Comparison of ENCODE assay signal across 8 cellular contexts in the genomic region with DNA sequence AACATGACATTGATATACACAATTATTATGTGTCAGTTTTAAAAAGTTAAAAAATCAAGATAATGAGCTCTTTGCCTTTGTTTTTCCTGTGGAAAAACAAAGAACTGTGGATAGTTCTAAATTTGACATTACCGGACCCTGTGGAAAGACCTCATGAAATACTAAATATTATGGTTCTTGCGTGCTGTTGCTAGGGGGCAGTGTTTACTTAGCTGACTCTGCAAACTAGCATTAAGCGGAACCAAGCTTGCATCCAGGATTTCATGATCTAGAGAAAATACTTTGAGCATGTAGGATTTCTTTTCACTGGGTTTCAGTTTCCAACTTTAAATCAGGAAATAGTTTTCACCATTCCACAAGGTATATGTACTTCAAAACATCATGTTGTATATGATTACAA. TPM values are rescaled to one million over a fixed set of nuclear protein-coding genes. Genes with fewer than 3 reads are reported as not detected.
DNase-seq lines count a peak whose midpoint lies in the region; ATAC-seq and TF ChIP-seq lines count a peak whose summit lies in the region.

No MANE protein-coding gene starts in this region.

- no peaks in the 10 kb centered on the region for H3K9me3 ChIP-seq in osteoblast (ENCODE audit: low read depth, low read length)

- peak; percentile 58 for DNase-seq in ACHN
- peak; percentile 72 for DNase-seq in NB4 (ENCODE audit: low read depth)
- DNase-seq in SK-N-DZ (ENCODE audit: low spot score): peak; percentile 55
- peak; percentile 79 for DNase-seq in fibroblast of mammary gland (ENCODE audit: low read depth)
- DNase-seq in osteoblast (ENCODE audit: insufficient read length, low spot score, missing footprints): peak; percentile 87
- no peak for DNase-seq in NCI-H187 treated with DMSO at 0.1 percent for 48 hours (lab: John Stamatoyannopoulos, UW)
- DNase-seq in 8988T: no peak

- ATAC-seq in GM18868 (IDR thresholded peaks at IDR 0.05; ENCODE audit: unreplicated experiment): peak; percentile 77

- in situ Hi-C loops in ACHN (cut with HindIII; ENCODE audit: low pct_ligation_motif_present, low pct_unique_long_range_greater_than_20kb, low sequenced_read_pairs): no loop called here

- no peak for TF ChIP-seq POLR2A in NB4 (IDR thresholded peaks at IDR 0.05; ENCODE audit: extremely low read depth, insufficient read length)

- H3K27ac ChIP-seq in osteoblast (ENCODE audit: low read depth, low read length): peak overlapping the region; percentile 80

- no peak overlapping the region for H2AFZ ChIP-seq in osteoblast (ENCODE audit: low read length)

- H3K36me3 ChIP-seq in osteoblast (ENCODE audit: insufficient read depth, low read length): no peaks in the 10 kb centered on the region

- H3K4me3 ChIP-seq in NB4 (ENCODE audit: low read depth, low read length) (no peak overlapping the region), fibroblast of mammary gland (ENCODE audit: control insufficient read depth, low read depth, low read length) (no peak overlapping the region), osteoblast (ENCODE audit: insufficient read depth, low read length) (no peak overlapping the region)

- no peaks in the 10 kb centered on the region for H3K79me2 ChIP-seq in osteoblast (ENCODE audit: insufficient read depth, low read length)

- peaks cover 3% of the 10 kb centered on the region for H3K4me1 ChIP-seq in osteoblast (ENCODE audit: insufficient read depth, low read length)

- no peaks in the 10 kb centered on the region for H3K27me3 ChIP-seq in osteoblast (ENCODE audit: insufficient read depth, low read length)

- H4K20me1 ChIP-seq in osteoblast (ENCODE audit: insufficient read depth, low read length): no peaks in the 10 kb centered on the region

- TF ChIP-seq CTCF in NB4 (IDR thresholded peaks at IDR 0.05; ENCODE audit: low read depth, low read length) (peak; percentile 30), fibroblast of mammary gland (conservative IDR thresholded peaks at IDR 0.05; ENCODE audit: control insufficient read depth, insufficient read depth, low read depth, low read length) (peak; percentile 62), osteoblast (IDR thresholded peaks at IDR 0.05; ENCODE audit: extremely low read depth, low read depth, low read length) (peak; percentile 54)

- peak overlapping the region; percentile 34 for H3K4me2 ChIP-seq in osteoblast (ENCODE audit: insufficient read depth, low read length)

RNA-seq across cellular contexts. Expression of gene CLCN4, which starts 33.6 kb away (rescaled TPM):
- polyA plus RNA-seq in SK-N-DZ (2014; cell fraction: cytosol; rRNA removed): 2.7 and 3.1 TPM in 2 replicates
- polyA plus RNA-seq in SK-N-DZ (2014; cell fraction: nucleus; rRNA removed): 1.1 and 1.3 TPM in 2 replicates
- 14.1 and 16.2 TPM in 2 replicates for total RNA-seq in osteoblast

Comparison
In these comparisons a context has a peak if more than half of its experiments do, and no peak if none do; other contexts are left out.
1. DNase-seq: peak in ACHN (single experiment), NB4 (single experiment), SK-N-DZ (single experiment), fibroblast of mammary gland (single experiment) and osteoblast (single experiment); none in NCI-H187 treated with DMSO at 0.1 percent for 48 hours (single experiment) and 8988T (single experiment).
2. Peak in every context shown above with its lines, with median percentiles within 50 percentile points of each other: CTCF ChIP-seq.